8 cellular contexts compared by ENCODE assay signal in genomic region chr19:19663292-19664120, GRCh38. TPM values are rescaled to one million over a fixed set of nuclear protein-coding genes. Genes with fewer than 3 reads are reported as not detected.
DNase-seq lines count a peak whose midpoint lies in the region; FAIRE-seq and TF ChIP-seq lines count a peak whose summit lies in the region.

Gene ATP13A1 (minus strand): TSS chr19:19663676. CDS start chr19:19663666, 10 bp downstream.

- H3K36me3 ChIP-seq in GM06990 (ENCODE audit: control insufficient read depth, insufficient read depth, low read length) (peaks cover 13% of the 10 kb centered on the region), neutrophil (peaks cover 15% of the 10 kb centered on the region)

- DNase-seq in GM06990 (ENCODE audit: extremely low read depth, insufficient read length) (peak; percentile 96), HFF-Myc (ENCODE audit: extremely low read depth, low read depth) (peak; percentile 81), MV-4-11 (lab: John Stamatoyannopoulos, UW) (peak; percentile 99), SK-MEL-5 (ENCODE audit: low read depth, low spot score) (peak; percentile 96), frontal cortex (ENCODE audit: low spot score in 2 of 2) (peak; percentile 88 to 93), substantia nigra (lab: John Stamatoyannopoulos, UW) (peak; percentile 82 to 100 (median 96))
- peak; percentile 96 for DNase-seq in activated naive CD4-positive, alpha-beta T cell treated with Interleukin-2 at 50 U/mL for 16 hours

- H3K9me3 ChIP-seq in neutrophil = no peaks in the 10 kb centered on the region

- H3K27ac ChIP-seq in neutrophil (peak within 1 kb of the TSS; percentile 97), substantia nigra (ENCODE audit: low read depth, low read length, poor library complexity, severe bottlenecking) (peak within 1 kb of the TSS; percentile 97)

- TF ChIP-seq CTCF in GM06990 (IDR thresholded peaks at IDR 0.05; ENCODE audit: insufficient read depth, low read length, poor library complexity, severe bottlenecking) (no peak), HFF-Myc (IDR thresholded peaks at IDR 0.05; ENCODE audit: low read depth, low read length, missing control alignments) (no peak), neutrophil (IDR thresholded peaks at IDR 0.05) (peak; percentile 46)

- H3K4me1 ChIP-seq in neutrophil (ENCODE audit: control insufficient read depth in 1 of 2, insufficient read depth in 1 of 2, low read depth in 1 of 2, low read length in 1 of 2) = peaks cover 31 to 33% of the 10 kb centered on the region in 2 experiments

- H3K27me3 ChIP-seq in GM06990 (replicated peaks; ENCODE audit: control insufficient read depth, insufficient read depth, low read length) (no peaks in the 10 kb centered on the region), neutrophil (no peaks in the 10 kb centered on the region)

- H3K4me3 ChIP-seq in GM06990 (replicated peaks; ENCODE audit: low read depth, low read length) (peak within 1 kb of the TSS; percentile 96), HFF-Myc (replicated peaks; ENCODE audit: low read depth, low read length) (peak within 1 kb of the TSS; percentile 91), neutrophil (ENCODE audit: low read depth in 1 of 2, low read length in 1 of 2) (peak within 1 kb of the TSS; percentile 96 to 99)

- FAIRE-seq in frontal cortex (lab: Jason Lieb, UNC) = no peak

- in situ Hi-C loops in SK-MEL-5 (cut with HindIII; ENCODE audit: low pct_unique_long_range_greater_than_20kb, low sequenced_read_pairs) = no loop called here

RNA-seq across cellular contexts. Expression of gene ATP13A1, which starts in this region (rescaled TPM):
- 21.9 and 30.5 TPM in 2 replicates for total RNA-seq in SK-MEL-5 (2014; rRNA removed; shearing (Covaris generic))
- polyA plus RNA-seq in SK-MEL-5 (2015; cell fraction: cytosol; rRNA removed) = 126 and 144 TPM in 2 replicates
- polyA plus RNA-seq in SK-MEL-5 (2015; cell fraction: nucleus; rRNA removed) = 166 and 225 TPM in 2 replicates
- 22.0 TPM for total RNA-seq in frontal cortex

Comparison
In these comparisons a context has a peak if more than half of its experiments do, and no peak if none do; other contexts are left out.
1. Peak in every context shown above with its lines: DNase-seq, H3K4me3 ChIP-seq and H3K27ac ChIP-seq.